Comparison of ENCODE assay signal across 8 cellular contexts in the genomic region with DNA sequence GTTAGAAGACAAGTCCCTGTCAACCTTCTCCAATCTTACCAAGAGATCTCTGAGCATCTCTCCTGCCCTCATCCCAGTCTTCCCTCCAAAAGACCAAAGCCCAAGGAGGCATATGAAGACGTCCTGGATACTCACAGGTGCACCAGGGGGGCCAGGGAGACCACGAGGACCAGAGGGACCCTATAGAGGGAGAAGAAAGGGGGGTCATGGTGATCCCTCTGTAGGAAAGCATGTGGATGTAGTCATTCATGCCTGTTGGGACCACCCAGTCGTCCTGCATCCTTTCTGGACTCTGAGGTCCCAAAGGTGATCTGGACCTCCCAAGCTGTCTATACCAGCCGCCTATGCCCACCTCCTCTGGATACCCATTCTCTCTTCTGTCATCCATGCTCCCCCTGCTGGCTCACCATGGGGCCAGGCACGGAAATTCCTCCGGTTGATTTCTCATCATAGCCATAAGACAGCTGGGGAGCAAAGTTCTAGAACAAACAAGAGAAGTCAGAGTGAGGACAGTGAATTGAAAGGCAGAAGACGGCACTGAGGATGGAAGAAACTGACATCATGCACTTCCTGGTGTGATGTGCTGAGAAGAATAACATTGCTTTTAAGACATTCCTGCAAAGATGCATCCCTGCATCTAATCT. TPM values are rescaled to one million over a fixed set of nuclear protein-coding genes. Genes with fewer than 3 reads are reported as not detected.
DNase-seq lines count a peak whose midpoint lies in the region; ATAC-seq and TF ChIP-seq lines count a peak whose summit lies in the region.

No MANE protein-coding gene starts in this region.

- no peak overlapping the region for H3K4me2 ChIP-seq in OCI-LY3 (ENCODE audit: low read length)

- H3K27ac ChIP-seq in OCI-LY3 (ENCODE audit: low read length) = no peak overlapping the region
- H3K27ac ChIP-seq in foreskin keratinocyte = peak overlapping the region; percentile 43

- peak overlapping the region; percentile 100 for H3K4me3 ChIP-seq in AG04449 (ENCODE audit: low read depth, low read length)
- no peak overlapping the region for H3K4me3 ChIP-seq in OCI-LY3 (ENCODE audit: low read length)

- CTCF ChIA-PET in AG04449 (lab: Yijun Ruan, JAX) = interaction anchor here (1.1 to 5.1 kb wide), 3 partner anchors 58 to 75 kb away, joined by 4 to 67 read pairs (median 61); a partner anchor contains a TSS

- peaks cover 21% of the 10 kb centered on the region for H3K27me3 ChIP-seq in OCI-LY3 (ENCODE audit: low read depth, low read length)
- H3K27me3 ChIP-seq in foreskin keratinocyte = peaks cover 23% of the 10 kb centered on the region

- H2AFZ ChIP-seq in OCI-LY3 (ENCODE audit: low read depth, low read length) = no peak overlapping the region

- no peaks in the 10 kb centered on the region for H3K9me3 Mint-ChIP-seq in activated T-cell treated with anti-CD3 and anti-CD28 coated beads, Interleukin-2, amount 50 U/mL, for 4 hours

- no peak overlapping the region for H3K9ac ChIP-seq in OCI-LY3 (ENCODE audit: low read length)

- no peaks in the 10 kb centered on the region for H3K9me3 ChIP-seq in OCI-LY3 (ENCODE audit: insufficient read depth, low read length)

- peaks cover 5% of the 10 kb centered on the region for H3K79me2 ChIP-seq in OCI-LY3 (ENCODE audit: low read length)

- H3K36me3 ChIP-seq in OCI-LY3 (replicated peaks; ENCODE audit: low read depth, low read length) = no peaks in the 10 kb centered on the region

- TF ChIP-seq CTCF in AG04449 (IDR thresholded peaks at IDR 0.05; ENCODE audit: insufficient read depth, low read length, missing control alignments) = peak; percentile 61
- peak; percentile 91 for TF ChIP-seq CTCF in GM20000 (IDR thresholded peaks at IDR 0.05; ENCODE audit: extremely low read depth, missing control alignments)
- peak; percentile 93 for TF ChIP-seq CTCF in OCI-LY3 (IDR thresholded peaks at IDR 0.05; ENCODE audit: low read depth, low read length)
- peak; percentile 86 for TF ChIP-seq CTCF in foreskin keratinocyte (conservative IDR thresholded peaks at IDR 0.05)

- DNase-seq in AG04449 (ENCODE audit: low read depth, low spot score) (no peak), GM20000 (ENCODE audit: low spot score) (peak; percentile 80), foreskin keratinocyte (no peak), posterior vena cava (ENCODE audit: low spot score) (peak; percentile 84), AG08395 (ENCODE audit: low spot score) (no peak)
- peak; percentile 59 for DNase-seq in activated T-cell treated with anti-CD3 and anti-CD28 coated beads, Interleukin-2, amount 50 U/mL, for 4 hours

- no peaks in the 10 kb centered on the region for H4K20me1 ChIP-seq in OCI-LY3 (ENCODE audit: insufficient read depth, low read length)

- peaks cover 36% of the 10 kb centered on the region for H3K27me3 Mint-ChIP-seq in activated T-cell treated with anti-CD3 and anti-CD28 coated beads, Interleukin-2, amount 50 U/mL, for 4 hours (ENCODE audit: low read depth)

- H3K4me1 ChIP-seq in OCI-LY3 (ENCODE audit: low read length) = peaks cover 42% of the 10 kb centered on the region
- H3K4me1 ChIP-seq in foreskin keratinocyte = peaks cover 10% of the 10 kb centered on the region

- peaks cover 21% of the 10 kb centered on the region for H3K4me1 Mint-ChIP-seq in activated T-cell treated with anti-CD3 and anti-CD28 coated beads, Interleukin-2, amount 50 U/mL, for 4 hours (ENCODE audit: low read depth)

- H3K36me3 Mint-ChIP-seq in activated T-cell treated with anti-CD3 and anti-CD28 coated beads, Interleukin-2, amount 50 U/mL, for 4 hours (ENCODE audit: insufficient read depth) = no peaks in the 10 kb centered on the region

- intact Hi-C loops in posterior vena cava (cut with DNase I) = no loop called here

- POLR2A ChIA-PET in AG04449 (lab: Yijun Ruan, JAX) = interaction anchor here (0.7 to 44.9 kb wide), 8 partner anchors 11 to 94 kb away, joined by 3 to 2316 read pairs (median 90); a partner anchor contains a TSS

- no peak for ATAC-seq in activated T-cell treated with anti-CD3 and anti-CD28 coated beads, Interleukin-2, amount 50 U/mL, for 4 hours
- ATAC-seq in foreskin keratinocyte = no peak
- no peak for ATAC-seq in HG03097 (IDR thresholded peaks at IDR 0.05; ENCODE audit: low FRiP score, unreplicated experiment)

- no peak overlapping the region for H3K4me3 Mint-ChIP-seq in activated T-cell treated with anti-CD3 and anti-CD28 coated beads, Interleukin-2, amount 50 U/mL, for 4 hours

RNA-seq across cellular contexts. Expression of a gene that starts 3.3 kb away (rescaled TPM):
- 1 to 10 TPM; 1.6 to 3.2 (median 2.8) TPM for total RNA-seq in activated T-cell treated with anti-CD3 and anti-CD28 coated beads, Interleukin-2, amount 50 U/mL, for 4 hours
- total RNA-seq in foreskin keratinocyte (3.5 and 4.7 TPM in 2 replicates), posterior vena cava (1,000 to 10,000 TPM in 1 of 2 donors, 100 to 1,000 TPM in 1; 456 to 1,821 TPM)
- 2.2 and 2.7 TPM in 2 replicates for polyA plus RNA-seq in foreskin keratinocyte

RNA-seq across cellular contexts. Expression of a gene that starts 32.3 kb away (rescaled TPM):
- total RNA-seq in activated T-cell treated with anti-CD3 and anti-CD28 coated beads, Interleukin-2, amount 50 U/mL, for 4 hours = not detected
- not detected in 2 replicates for total RNA-seq in foreskin keratinocyte
- not detected in 2 replicates for polyA plus RNA-seq in foreskin keratinocyte
- total RNA-seq in posterior vena cava = 10 to 100 TPM; 87.9 to 99.0 TPM

RNA-seq across cellular contexts. Expression of a gene that starts 47.7 kb away (rescaled TPM):
- 10 to 100 TPM; 70.2 to 82.2 (median 76.6) TPM for total RNA-seq in activated T-cell treated with anti-CD3 and anti-CD28 coated beads, Interleukin-2, amount 50 U/mL, for 4 hours
- total RNA-seq in foreskin keratinocyte = 32.9 and 36.0 TPM in 2 replicates
- polyA plus RNA-seq in foreskin keratinocyte = 21.2 and 21.5 TPM in 2 replicates
- 10 to 100 TPM; 51.4 to 53.7 TPM for total RNA-seq in posterior vena cava

Comparison
In these comparisons a context has a peak if more than half of its experiments do, and no peak if none do; other contexts are left out.
1. DNase-seq: peak in GM20000 (single experiment), activated T-cell treated with anti-CD3 and anti-CD28 coated beads, Interleukin-2, amount 50 U/mL, for 4 hours (single experiment) and posterior vena cava (single experiment); none in AG04449 (single experiment), foreskin keratinocyte (0 of 2) and AG08395 (single experiment).
2. RNA of a gene that starts 3.3 kb away (total RNA-seq): 456 to 1,821 TPM in posterior vena cava; 3.5 to 4.7 TPM in foreskin keratinocyte and 1.6 to 3.2 TPM in activated T-cell treated with anti-CD3 and anti-CD28 coated beads, Interleukin-2, amount 50 U/mL, for 4 hours; every median in the first group is over 10 times any median in the second.
3. RNA of a gene that starts 32.3 kb away (total RNA-seq): 87.9 to 99.0 TPM in posterior vena cava; not detected in activated T-cell treated with anti-CD3 and anti-CD28 coated beads, Interleukin-2, amount 50 U/mL, for 4 hours and not detected in foreskin keratinocyte; every median in the first group is over 10 times any median in the second.
4. Peak in every context shown above with its lines, with median percentiles within 50 percentile points of each other: CTCF ChIP-seq.